Comparison of ENCODE assay signal across 12 cellular contexts in genomic region chr7:48246073-48246472, GRCh38.
A peak's percentile ranks its signal among the peaks of the same experiment; 100 is the strongest.
DNase-seq lines count a peak whose midpoint lies in the region; ATAC-seq and TF ChIP-seq lines count a peak whose summit lies in the region.
"Had no signal": no experiment of that assay in that cellular context is flagged by ENCODE, and none has a peak within 500 bp of the region (broad histone marks: within the 10 kb centered on the region; RNA-seq: fewer than 3 reads in every experiment).

No MANE protein-coding gene starts in this region.

- DNase-seq in MV-4-11 (lab: John Stamatoyannopoulos, UW), result peak; percentile 95
- no peak for DNase-seq in NCI-H1105 treated with DMSO at 0.1 percent for 48 hours (lab: John Stamatoyannopoulos, UW)
- DNase-seq in NCI-H510A (lab: John Stamatoyannopoulos, UW), result no peak
- DNase-seq: activated B cell treated with CpG ODN at 0.5 μM for 24 hours; NCI-H526; stimulated activated CD4-positive, alpha-beta T cell treated with anti-CD3 and anti-CD28 coated beads, Interleukin-4, amount 100 ng/mL, for 24 hours had no signal

- H3K9me3 ChIP-seq in neutrophil, result no peaks in the 10 kb centered on the region
- H3K9me3 ChIP-seq: adrenal gland had no signal

- ATAC-seq in GM19043 (IDR thresholded peaks at IDR 0.05; ENCODE audit: low read depth, unreplicated experiment) (peak; percentile 69), HG02798 (IDR thresholded peaks at IDR 0.05; ENCODE audit: poor library complexity, unreplicated experiment) (peak; percentile 76), HG03045 (IDR thresholded peaks at IDR 0.05; ENCODE audit: unreplicated experiment) (no peak), HG03025 (IDR thresholded peaks at IDR 0.05; ENCODE audit: low FRiP score, unreplicated experiment) (no peak)

- peak overlapping the region; percentile 81 for H3K27ac ChIP-seq in neutrophil
- H3K27ac ChIP-seq: adrenal gland had no signal

- TF ChIP-seq CTCF in neutrophil (IDR thresholded peaks at IDR 0.05), result no peak

- no peak overlapping the region for H3K4me3 ChIP-seq in neutrophil (ENCODE audit: low read depth in 1 of 2, low read length in 1 of 2)
- H3K4me3 ChIP-seq: adrenal gland had no signal

- H3K36me3 ChIP-seq in neutrophil, result peaks cover 16% of the 10 kb centered on the region
- H3K36me3 ChIP-seq: adrenal gland had no signal

- H3K27me3 ChIP-seq in neutrophil, result no peaks in the 10 kb centered on the region
- H3K27me3 ChIP-seq: adrenal gland had no signal

- peaks cover 73 to 83% of the 10 kb centered on the region in 2 experiments for H3K4me1 ChIP-seq in neutrophil (ENCODE audit: control insufficient read depth in 1 of 2, insufficient read depth in 1 of 2, low read depth in 1 of 2, low read length in 1 of 2)

Comparison
In these comparisons a context has a peak if more than half of its experiments do, and no peak if none do; other contexts are left out.
1. ATAC-seq: peak in GM19043 (single experiment) and HG02798 (single experiment); none in HG03045 (single experiment) and HG03025 (single experiment).